5 cellular contexts compared by ENCODE assay signal in genomic region chr2:89828416-89828815, GRCh38.
A peak's percentile ranks its signal among the peaks of the same experiment; 100 is the strongest.
DNase-seq lines count a peak whose midpoint lies in the region; FAIRE-seq and TF ChIP-seq lines count a peak whose summit lies in the region.
"Not testable (repeated sequence)": the region's sequence is repeated elsewhere in the genome, so short reads cannot be mapped to it uniquely, and the experiment has no call there.

No MANE protein-coding gene starts in this region.

- H3K9me1 ChIP-seq in endothelial cell of umbilical vein (replicated peaks; ENCODE audit: control insufficient read depth, extremely low read depth, insufficient read depth, low read length), result not testable (repeated sequence)

- DNase-seq in RCC 7860 (ENCODE audit: low spot score) (peak; percentile 36), bronchial epithelial cell (ENCODE audit: low read depth) (peak; percentile 27), endothelial cell of umbilical vein (ENCODE audit: low read depth, low spot score) (peak; percentile 60), esophagus muscularis mucosa (ENCODE audit: extremely low spot score) (peak; percentile 94), mesendoderm (peak; percentile 48)

- not testable (repeated sequence) for H2BK5ac ChIP-seq in mesendoderm (ENCODE audit: low read length)

- H3K4me2 ChIP-seq in endothelial cell of umbilical vein (ENCODE audit: insufficient read depth, low read length); mesendoderm (ENCODE audit: low read length): not testable (repeated sequence)

- H3K9ac ChIP-seq in endothelial cell of umbilical vein (replicated peaks; ENCODE audit: extremely low read depth, insufficient read depth, low read length); mesendoderm (ENCODE audit: low read length): not testable (repeated sequence)

- not testable (repeated sequence) for H3K27me3 ChIP-seq in bronchial epithelial cell (ENCODE audit: control insufficient read depth, insufficient read depth, low read length); endothelial cell of umbilical vein (ENCODE audit: control insufficient read depth in 2 of 2, insufficient read depth in 2 of 2, low read length in 2 of 2); esophagus muscularis mucosa; mesendoderm (ENCODE audit: insufficient read depth, low read length, poor library complexity)

- H4K20me1 ChIP-seq in endothelial cell of umbilical vein (replicated peaks; ENCODE audit: control insufficient read depth, extremely low read depth, insufficient read depth, low read length), result not testable (repeated sequence)

- not testable (repeated sequence) for H2AK5ac ChIP-seq in mesendoderm (ENCODE audit: low read length)

- H4K5ac ChIP-seq in mesendoderm (ENCODE audit: low read length), result not testable (repeated sequence)

- H2BK15ac ChIP-seq in mesendoderm (replicated peaks; ENCODE audit: low read depth), result not testable (repeated sequence)

- H3K18ac ChIP-seq in mesendoderm (ENCODE audit: low read length), result not testable (repeated sequence)

- not testable (repeated sequence) for TF ChIP-seq CTCF in bronchial epithelial cell (IDR thresholded peaks at IDR 0.05; ENCODE audit: insufficient read depth, low read length, severe bottlenecking); endothelial cell of umbilical vein (IDR thresholded peaks at IDR 0.05; ENCODE audit: extremely low read depth in 1 of 2, insufficient read depth in 1 of 2, low read depth in 1 of 2, low read length in 2 of 2); esophagus muscularis mucosa (IDR thresholded peaks at IDR 0.05)

- H3K4me3 ChIP-seq in bronchial epithelial cell (ENCODE audit: low read depth, low read length); endothelial cell of umbilical vein (replicated peaks in 1 of 3; ENCODE audit: insufficient read depth in 1 of 3, low read depth in 1 of 3, low read length in 3 of 3); esophagus muscularis mucosa; mesendoderm (ENCODE audit: low read length): not testable (repeated sequence)

- intact Hi-C loops in endothelial cell of umbilical vein (cut with micrococcal nuclease); esophagus muscularis mucosa (cut with DNase I): not testable (repeated sequence)

- not testable (repeated sequence) for H3K23ac ChIP-seq in mesendoderm (ENCODE audit: low read length)

- H3K56ac ChIP-seq in mesendoderm (ENCODE audit: low read length), result not testable (repeated sequence)

- not testable (repeated sequence) for H3K4ac ChIP-seq in mesendoderm (ENCODE audit: low read depth, low read length)

- not testable (repeated sequence) for H4K8ac ChIP-seq in mesendoderm (ENCODE audit: low read depth, low read length)

- dilution Hi-C loops in endothelial cell of umbilical vein (cut with MboI; ENCODE audit: extremely low pct_ligation_motif_present, low sequenced_read_pairs), result not testable (repeated sequence)

- H2AFZ ChIP-seq in endothelial cell of umbilical vein (ENCODE audit: low read depth, low read length), result not testable (repeated sequence)

- H3K4me1 ChIP-seq in endothelial cell of umbilical vein (ENCODE audit: control insufficient read depth, extremely low read depth, insufficient read depth, low read length); esophagus muscularis mucosa; mesendoderm (ENCODE audit: control insufficient read depth, low read depth, low read length): not testable (repeated sequence)

- FAIRE-seq in RCC 7860 (lab: Jason Lieb, UNC); bronchial epithelial cell (lab: Jason Lieb, UNC); endothelial cell of umbilical vein (lab: Jason Lieb, UNC): not testable (repeated sequence)

- 73% methylated on average over 4 of the region's 4 CpGs for WGBS in esophagus muscularis mucosa
- 100% methylated on average over 3 of the region's 4 CpGs for WGBS in mesendoderm (ENCODE audit: extremely low coverage, insufficient coverage, low lambda C conversion rate)

- BruUV-seq in endothelial cell of umbilical vein (replicated peaks; lab: Mats Ljungman, UMichigan), result not testable (repeated sequence)

- not testable (repeated sequence) for TF ChIP-seq EP300 in esophagus muscularis mucosa (IDR thresholded peaks at IDR 0.05)

- peaks cover 45% of the 10 kb centered on the region for H3K9me3 ChIP-seq in endothelial cell of umbilical vein (replicated peaks; ENCODE audit: control insufficient read depth, insufficient read depth, low read length)
- H3K9me3 ChIP-seq in esophagus muscularis mucosa, result peaks cover 0 to 30% (median 11%) of the 10 kb centered on the region in 4 donors

- POLR2A ChIA-PET in endothelial cell of umbilical vein (lab: Charles Lee), result not testable (repeated sequence)

- CTCF ChIA-PET in endothelial cell of umbilical vein (lab: Charles Lee), result not testable (repeated sequence)

- not testable (repeated sequence) for H3K79me1 ChIP-seq in mesendoderm (ENCODE audit: low read length)

- not testable (repeated sequence) for H2BK120ac ChIP-seq in mesendoderm (ENCODE audit: low read depth, low read length)

- not testable (repeated sequence) for H3K27ac ChIP-seq in endothelial cell of umbilical vein (ENCODE audit: insufficient read depth, low read depth, low read length); esophagus muscularis mucosa (replicated peaks in 1 of 4); mesendoderm (ENCODE audit: low read depth, low read length)

- not testable (repeated sequence) for H3K79me2 ChIP-seq in endothelial cell of umbilical vein (ENCODE audit: control insufficient read depth, insufficient read depth, low read length); mesendoderm (ENCODE audit: control insufficient read depth, insufficient read depth, low read length)

- not testable (repeated sequence) for TF ChIP-seq POLR2A in endothelial cell of umbilical vein (IDR thresholded peaks at IDR 0.05; ENCODE audit: low read depth, low read length); esophagus muscularis mucosa (IDR thresholded peaks at IDR 0.05; ENCODE audit: low read depth)

- H3K36me3 ChIP-seq in bronchial epithelial cell (ENCODE audit: control insufficient read depth, insufficient read depth, low read length); endothelial cell of umbilical vein (ENCODE audit: control insufficient read depth in 2 of 2, extremely low read depth in 1 of 2, insufficient read depth in 2 of 2, low read length in 2 of 2); esophagus muscularis mucosa; mesendoderm (ENCODE audit: control insufficient read depth, insufficient read depth, low read length): not testable (repeated sequence)

Comparison
In these comparisons a context has a peak if more than half of its experiments do, and no peak if none do; other contexts are left out.
1. DNase-seq: peak in every context shown above with its lines; median percentile 94 in esophagus muscularis mucosa; 60 in endothelial cell of umbilical vein; 48 in mesendoderm; 36 in RCC 7860; 27 in bronchial epithelial cell.